22 cellular contexts compared by ENCODE assay signal in genomic region chr12:132459270-132459669, GRCh38.
"Had no signal": no experiment of that assay in that cellular context is flagged by ENCODE, and none has a peak within 500 bp of the region (broad histone marks: within the 10 kb centered on the region; RNA-seq: fewer than 3 reads in every experiment).

No MANE protein-coding gene starts in this region.

- H3K9me3 ChIP-seq: adrenal gland, Peyer's patch had no signal

- H3K27me3 ChIP-seq: Peyer's patch had no signal

- ATAC-seq: activated T-cell treated with anti-CD3 and anti-CD28 coated beads, Interleukin-2, amount 50 U/mL, for 4 hours; T-helper 17 cell had no signal

- H3K4me3 ChIP-seq: adrenal gland, Peyer's patch had no signal

- H3K36me3 ChIP-seq: adrenal gland, Peyer's patch had no signal

- H3K27ac ChIP-seq: adrenal gland, Peyer's patch, RWPE1 had no signal

- DNase-seq: activated CD4-positive, alpha-beta memory T cell treated with anti-CD3 and anti-CD28 coated beads for 36 hours; activated CD4-positive, alpha-beta T cell treated with anti-CD3 and anti-CD28 coated beads, Interleukin-2, amount 10 ng/mL, durations not matched to agents 7 days and 5 days; activated CD4-positive, CD25-positive, alpha-beta regulatory T cell; activated CD8-positive, alpha-beta memory T cell treated with anti-CD3 and anti-CD28 coated beads for 24 hours; activated gamma-delta T cell; activated naive CD4-positive, alpha-beta T cell treated with anti-CD3 and anti-CD28 coated beads, Interleukin-2, amount 10 ng/mL, durations not matched to agents 7 days and 5 days; activated naive CD8-positive, alpha-beta T cell treated with anti-CD3 and anti-CD28 coated beads, Interleukin-2, amount 10 ng/mL, durations not matched to agents 7 days and 5 days; activated T-cell treated with anti-CD3 and anti-CD28 coated beads, Interleukin-2, amount 50 U/mL, for 4 hours; adrenal gland; anterior cingulate cortex; KG1; NCI-H1048; NCI-H146; NCI-H187 treated with DMSO at 0.1 percent for 48 hours; NCI-H2081 treated with DMSO at 0.1 percent for 48 hours; NCI-H446; NCI-H524; Peyer's patch; SHP77 treated with DMSO at 0.1 percent for 48 hours; T-helper 17 cell; T-helper 9 cell had no signal

- H3K4me1 ChIP-seq: adrenal gland, Peyer's patch had no signal
